ENCODE assay signal across 1 cellular context in the genomic region with DNA sequence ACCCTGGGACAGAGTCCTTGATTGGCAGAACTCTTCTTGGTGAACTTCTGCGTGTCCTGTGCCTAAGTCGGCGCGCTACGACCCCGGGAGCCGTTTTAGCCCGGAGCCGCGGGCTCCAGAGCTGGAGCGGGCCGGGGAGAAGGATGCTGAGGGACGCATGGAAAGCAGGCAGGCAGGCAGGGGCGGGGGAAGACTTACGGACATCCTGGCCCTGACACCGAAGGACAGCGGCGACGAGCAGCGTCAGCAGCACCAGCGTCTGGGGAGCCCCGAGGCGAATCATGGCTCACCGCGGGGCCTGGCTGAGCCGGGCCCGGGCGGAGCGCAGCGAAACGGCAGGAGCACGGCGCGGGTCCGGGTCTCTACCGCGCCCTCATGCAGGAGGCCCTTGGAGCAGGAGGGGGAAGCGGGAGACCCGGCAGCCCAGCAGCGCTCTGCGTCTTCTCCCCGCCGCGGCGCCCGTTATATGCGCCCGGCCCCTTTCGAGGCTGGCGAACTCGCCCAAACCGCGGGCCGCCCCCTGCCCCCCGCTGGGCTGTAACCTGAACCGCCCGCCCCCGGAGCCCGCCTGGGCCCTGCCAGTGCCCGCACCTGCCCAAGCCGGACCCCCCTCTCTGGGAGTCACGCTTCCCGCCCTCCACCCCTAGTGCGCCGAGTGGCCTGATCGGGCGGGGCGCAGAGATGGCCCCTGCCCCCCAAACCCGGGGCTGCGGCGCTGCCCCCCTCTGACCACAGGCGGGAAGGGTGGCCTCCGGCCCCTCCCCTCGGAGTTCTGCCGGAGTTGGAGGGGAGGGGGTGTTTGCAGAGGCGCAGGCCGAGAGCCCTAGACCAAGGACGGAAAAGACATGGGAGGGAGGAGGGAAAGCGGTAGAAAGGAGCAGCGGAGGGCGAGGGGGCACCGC.
TF ChIP-seq lines count a peak whose summit lies in the region.

A gene (minus strand): TSS at position 438 of the 902 bp plus-strand sequence. CDS start 155 bp downstream, at position 283.

TF ChIP-seq in IMR-90, 13 proteins besides CTCF, POLR2A, EP300 and RAD21:
- TF ChIP-seq MAFK (IDR thresholded peaks at IDR 0.05; ENCODE audit: low read depth, low read length) = no peak
- no peak for TF ChIP-seq BHLHE40 (IDR thresholded peaks at IDR 0.05; ENCODE audit: low read depth, low read length)
TF ChIP-seq in IMR-90: peak in this region for 0.
